In genomic region chr6:151284431-151285060, GRCh38 we compare ENCODE assay signal across 13 cellular contexts. TPM values are rescaled to one million over a fixed set of nuclear protein-coding genes. Genes with fewer than 3 reads are reported as not detected.
DNase-seq lines count a peak whose midpoint lies in the region; ATAC-seq and TF ChIP-seq lines count a peak whose summit lies in the region.
"Had no signal": no experiment of that assay in that cellular context is flagged by ENCODE, and none has a peak within 500 bp of the region (broad histone marks: within the 10 kb centered on the region; RNA-seq: fewer than 3 reads in every experiment).

No MANE protein-coding gene starts in this region.

- 68 to 79% (median 75%) methylated on average over 6 of the region's 6 CpGs for WGBS in stomach, 5 donors

- peak overlapping the region in 1 of 2 donors; percentile 22 for H3K27ac Mint-ChIP-seq in activated naive CD4-positive, alpha-beta T cell treated with anti-CD3 and anti-CD28 coated beads, Interleukin-2, amount 50 U/mL, for 72 hours

- intact Hi-C loops in stomach (cut with DNase I; ENCODE audit: low total_unique reads), result no loop called here

- no peak overlapping the region for H3K4me3 ChIP-seq in stomach
- H3K4me3 ChIP-seq: suprapubic skin had no signal

- no peaks in the 10 kb centered on the region for H3K27me3 ChIP-seq in stomach
- H3K27me3 ChIP-seq: suprapubic skin had no signal

- ATAC-seq in activated naive CD4-positive, alpha-beta T cell treated with anti-CD3 and anti-CD28 coated beads, Interleukin-2, amount 50 U/mL, for 72 hours, result peak; percentile 82 to 91
- ATAC-seq in HG02870 (IDR thresholded peaks at IDR 0.05; ENCODE audit: unreplicated experiment), result peak; percentile 34
- no peak for ATAC-seq in HG03521 (IDR thresholded peaks at IDR 0.05; ENCODE audit: unreplicated experiment)

- H3K36me3 ChIP-seq in stomach, result no peaks in the 10 kb centered on the region
- H3K36me3 ChIP-seq: suprapubic skin had no signal

- TF ChIP-seq CTCF in stomach (IDR thresholded peaks at IDR 0.05), result no peak

- no peaks in the 10 kb centered on the region for H3K9me3 ChIP-seq in stomach
- H3K9me3 ChIP-seq: suprapubic skin had no signal

- no peaks in the 10 kb centered on the region for H3K36me3 Mint-ChIP-seq in activated naive CD4-positive, alpha-beta T cell treated with anti-CD3 and anti-CD28 coated beads, Interleukin-2, amount 50 U/mL, for 72 hours

- DNase-seq in activated naive CD4-positive, alpha-beta T cell treated with anti-CD3 and anti-CD28 coated beads, Interleukin-2, amount 50 U/mL, for 72 hours (ENCODE audit: low spot score in 2 of 2), result peak in 1 of 2 donors; percentile 19
- no peak for DNase-seq in activated naive CD4-positive, alpha-beta T cell treated with Interleukin-2 at 50 U/mL for 16 hours
- DNase-seq in dermis blood vessel endothelial cell (peak; percentile 54), stomach (no peak), NCI-H1417 treated with DMSO at 0.1 percent for 48 hours (lab: John Stamatoyannopoulos, UW) (no peak)
- DNase-seq in effector CD4-positive, alpha-beta T cell, result no peak
- DNase-seq: hippocampal formation, NCI-H2107, T1000 had no signal

- peak overlapping the region in 4 of 5 donors; percentile 5 to 59 (median 45) for H3K27ac ChIP-seq in stomach
- H3K27ac ChIP-seq: HL-60, suprapubic skin had no signal

- no peak for TF ChIP-seq EP300 in stomach (IDR thresholded peaks at IDR 0.05)

- no peak for TF ChIP-seq POLR2A in stomach (IDR thresholded peaks at IDR 0.05)

- peaks cover 0 to 34% (median 16%) of the 10 kb centered on the region in 4 donors for H3K4me1 ChIP-seq in stomach

- no peaks in the 10 kb centered on the region for H3K9me3 Mint-ChIP-seq in activated naive CD4-positive, alpha-beta T cell treated with anti-CD3 and anti-CD28 coated beads, Interleukin-2, amount 50 U/mL, for 72 hours

RNA-seq across cellular contexts. Expression of gene AKAP12, which starts 44.8 kb away (rescaled TPM):
- 1 to 10 TPM in 1 of 2 donors, under 1 TPM in 1; 0.36 to 1.4 TPM for total RNA-seq in activated naive CD4-positive, alpha-beta T cell treated with anti-CD3 and anti-CD28 coated beads, Interleukin-2, amount 50 U/mL, for 72 hours
- total RNA-seq in dermis blood vessel endothelial cell (647 and 699 TPM in 2 replicates), stomach (100 to 1,000 TPM in 1 of 5 donors, 10 to 100 TPM in 4; 26.2 to 110 (median 44.9) TPM)
- polyA plus RNA-seq in stomach, result 1 to 10 TPM; 4.2 to 8.9 (median 8.0) TPM

Comparison
In these comparisons a context has a peak if more than half of its experiments do, and no peak if none do; other contexts are left out.
1. RNA of gene AKAP12, which starts 44.8 kb away (total RNA-seq): 647 to 699 TPM in dermis blood vessel endothelial cell and 26.2 to 110 TPM in stomach; 0.36 to 1.4 TPM in activated naive CD4-positive, alpha-beta T cell treated with anti-CD3 and anti-CD28 coated beads, Interleukin-2, amount 50 U/mL, for 72 hours; every median in the first group is over 10 times any median in the second.